ENCODE assay signal across 10 cellular contexts in the genomic region with DNA sequence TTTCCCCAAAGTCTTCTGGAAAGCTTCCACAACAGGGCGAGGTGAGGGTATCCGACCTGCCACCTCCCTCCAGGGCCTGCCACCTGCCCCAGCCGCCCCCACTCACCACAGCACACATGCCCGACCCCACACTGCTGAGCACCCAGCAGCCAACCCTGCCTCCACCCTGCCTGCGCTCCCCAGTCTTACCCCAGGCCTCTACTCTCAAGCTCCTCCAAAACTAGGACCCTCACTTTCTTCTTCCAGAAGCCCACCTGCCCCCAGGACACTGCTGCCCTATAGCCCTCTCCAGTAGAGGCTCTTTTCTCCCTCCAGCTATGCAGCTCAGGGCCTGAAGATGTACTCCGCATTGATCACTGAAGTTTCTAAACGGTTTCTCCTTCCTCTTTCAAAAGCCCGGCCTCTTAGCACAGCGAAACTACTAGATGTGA.
A peak's percentile ranks its signal among the peaks of the same experiment; 100 is the strongest.
DNase-seq lines count a peak whose midpoint lies in the region; ATAC-seq, FAIRE-seq and TF ChIP-seq lines count a peak whose summit lies in the region.
"Had no signal": no experiment of that assay in that cellular context is flagged by ENCODE, and none has a peak within 500 bp of the region (broad histone marks: within the 10 kb centered on the region; RNA-seq: fewer than 3 reads in every experiment).

No MANE protein-coding gene starts in this region.

- H3K27ac ChIP-seq in astrocyte (ENCODE audit: low read depth, low read length) (no peak overlapping the region), psoas muscle (peak overlapping the region; percentile 93)

- H3K36me3 ChIP-seq in astrocyte (ENCODE audit: insufficient read depth, low read length) = no peaks in the 10 kb centered on the region
- no peaks in the 10 kb centered on the region for H3K36me3 ChIP-seq in psoas muscle (ENCODE audit: insufficient read depth in 1 of 2, low read depth in 1 of 2)

- intact Hi-C loops in psoas muscle (cut with DNase I) = loop anchor here in 1 of 2 donors (10.0 kb wide), 1 partner anchor 526 kb away; no protein-coding TSS in a partner anchor

- H3K4me3 ChIP-seq in astrocyte (ENCODE audit: insufficient read depth, low read depth, low read length) (no peak overlapping the region), psoas muscle (peak overlapping the region; percentile 65)

- no peaks in the 10 kb centered on the region for H4K20me1 ChIP-seq in astrocyte (ENCODE audit: insufficient read depth, low read length)

- DNase-seq in GM13976 (ENCODE audit: low spot score) (peak; percentile 70), astrocyte (ENCODE audit: low read depth) (no peak), psoas muscle (peak in 1 of 2 donors; percentile 57), NCI-H187 treated with DMSO at 0.1 percent for 48 hours (lab: John Stamatoyannopoulos, UW) (no peak), AML-193 (lab: John Stamatoyannopoulos, UW) (no peak)

- no peaks in the 10 kb centered on the region for H3K27me3 Mint-ChIP-seq in astrocyte (ENCODE audit: low read depth, unreplicated experiment)

- H3K4me1 ChIP-seq in astrocyte (ENCODE audit: insufficient read depth, low read length) (peaks cover 31% of the 10 kb centered on the region), psoas muscle (peaks cover 39% of the 10 kb centered on the region)

- FAIRE-seq in astrocyte (lab: Jason Lieb, UNC) = no peak

- H3K9me3 Mint-ChIP-seq in astrocyte (ENCODE audit: unreplicated experiment) = no peaks in the 10 kb centered on the region
- H3K9me3 Mint-ChIP-seq: mesothelial cell of epicardium had no signal

- 76 to 78% (median 77%) methylated on average over 9 of the region's 9 CpGs for WGBS in psoas muscle, 3 donors

- no peak overlapping the region for H3K4me3 Mint-ChIP-seq in astrocyte (ENCODE audit: unreplicated experiment)

- H3K27me3 ChIP-seq in astrocyte (ENCODE audit: insufficient read depth, low read length) (peaks cover 4% of the 10 kb centered on the region), psoas muscle (ENCODE audit: insufficient read depth in 3 of 3, low read length in 2 of 3) (no peaks in the 10 kb centered on the region)

- TF ChIP-seq CTCF in GM13976 (IDR thresholded peaks at IDR 0.05; ENCODE audit: borderline replicate concordance, control extremely low read depth, extremely low read depth, insufficient read depth, missing control alignments) (no peak), astrocyte (IDR thresholded peaks at IDR 0.05; ENCODE audit: insufficient read depth, low read depth, low read length) (no peak), psoas muscle (IDR thresholded peaks at IDR 0.05) (no peak)

- H3K4me2 ChIP-seq in astrocyte (ENCODE audit: low read length) = peak overlapping the region; percentile 83

- peak overlapping the region; percentile 68 for H3K9ac ChIP-seq in astrocyte (ENCODE audit: low read length)

- H3K4me1 Mint-ChIP-seq in astrocyte (ENCODE audit: low read depth, unreplicated experiment) = peaks cover 19% of the 10 kb centered on the region

- peaks cover 7% of the 10 kb centered on the region for H3K9me3 ChIP-seq in astrocyte (ENCODE audit: insufficient read depth, low read depth, low read length)
- H3K9me3 ChIP-seq in psoas muscle = no peaks in the 10 kb centered on the region

- H2AFZ ChIP-seq in astrocyte (ENCODE audit: low read depth, low read length) = no peak overlapping the region

- ATAC-seq in HG03095 (IDR thresholded peaks at IDR 0.05; ENCODE audit: unreplicated experiment) (peak; percentile 35), psoas muscle (no peak), HG03039 (IDR thresholded peaks at IDR 0.05; ENCODE audit: unreplicated experiment) (no peak)
- ATAC-seq in activated CD4-positive, CD25-positive, alpha-beta regulatory T cell treated with anti-CD3 and anti-CD28 coated beads, Interleukin-2, amount 50 U/mL, for 24 hours = no peak

- no peak overlapping the region for H3K27ac Mint-ChIP-seq in astrocyte (ENCODE audit: unreplicated experiment)
- H3K27ac Mint-ChIP-seq: activated naive CD8-positive, alpha-beta T cell; mesothelial cell of epicardium had no signal

- in situ Hi-C loops in GM13976 (cut with MboI; ENCODE audit: low sequenced_read_pairs, unreplicated experiment) = loop anchor here (5.0 to 25.0 kb wide), 3 partner anchors 218 to 523 kb away; no protein-coding TSS in a partner anchor

- no peaks in the 10 kb centered on the region for H3K36me3 Mint-ChIP-seq in astrocyte (ENCODE audit: low read depth, unreplicated experiment)
- H3K36me3 Mint-ChIP-seq: activated naive CD8-positive, alpha-beta T cell; mesothelial cell of epicardium had no signal

- H3K79me2 ChIP-seq in astrocyte (ENCODE audit: insufficient read depth, low read length) = no peaks in the 10 kb centered on the region
